ENCODE assay signal across 8 cellular contexts in genomic region chr19:49533551-49534488, GRCh38. TPM values are rescaled to one million over a fixed set of nuclear protein-coding genes. Genes with fewer than 3 reads are reported as not detected.
A peak's percentile ranks its signal among the peaks of the same experiment; 100 is the strongest.
DNase-seq lines count a peak whose midpoint lies in the region; ATAC-seq and TF ChIP-seq lines count a peak whose summit lies in the region.

No MANE protein-coding gene starts in this region.

- H2AFZ ChIP-seq in mammary epithelial cell (ENCODE audit: low read depth, low read length) = peak overlapping the region; percentile 99

- BruUV-seq in mammary epithelial cell (replicated peaks; lab: Mats Ljungman, UMichigan) = no TSS peak

- peak; percentile 91 for DNase-seq in DMS 273 (lab: John Stamatoyannopoulos, UW; ENCODE audit: unreplicated experiment)
- DNase-seq in NCI-H1105 (lab: John Stamatoyannopoulos, UW) = peak; percentile 47
- DNase-seq in mammary epithelial cell = peak; percentile 67
- DNase-seq in kidney glomerular epithelial cell (lab: John Stamatoyannopoulos, UW) = peak; percentile 27
- DNase-seq in stimulated activated CD4-positive, alpha-beta T cell treated with anti-CD3 and anti-CD28 coated beads, Interleukin-2, amount 100 ng/mL, for 48 hours = peak; percentile 78 to 83
- DNase-seq in NK-92 (lab: John Stamatoyannopoulos, UW; ENCODE audit: unreplicated experiment) = no peak

- intact Hi-C loops in mammary epithelial cell (cut with micrococcal nuclease) = no loop called here

- H3K27ac ChIP-seq in mammary epithelial cell (ENCODE audit: insufficient read depth, low read depth, low read length) = no peak overlapping the region

- H3K4me2 ChIP-seq in mammary epithelial cell (ENCODE audit: insufficient read depth, low read depth, low read length) = peak overlapping the region; percentile 95

- H4K20me1 ChIP-seq in mammary epithelial cell (ENCODE audit: insufficient read depth, low read length) = no peaks in the 10 kb centered on the region

- H3K9ac ChIP-seq in mammary epithelial cell (ENCODE audit: insufficient read depth, low read length) = no peak overlapping the region

- H3K36me3 ChIP-seq in mammary epithelial cell (ENCODE audit: insufficient read depth, low read length) = no peaks in the 10 kb centered on the region

- H3K9me3 ChIP-seq in mammary epithelial cell (replicated peaks; ENCODE audit: insufficient read depth, low read length) = no peaks in the 10 kb centered on the region

- no peaks in the 10 kb centered on the region for H3K79me2 ChIP-seq in mammary epithelial cell (ENCODE audit: insufficient read depth, low read length)

- CTCF ChIA-PET in mammary epithelial cell (lab: Charles Lee; ENCODE audit: low non-redundant PET) = interaction anchor here (0.6 kb wide), 1 partner anchor 147 kb away, joined by 3 read pairs; no protein-coding TSS in a partner anchor

- in situ Hi-C loops in mammary epithelial cell (cut with MboI; ENCODE audit: low sequenced_read_pairs in 2 of 2) = no loop called here

- H3K4me3 ChIP-seq in WI38 (ENCODE audit: low read depth, low read length) (peak overlapping the region; percentile 65), mammary epithelial cell (replicated peaks in 1 of 3; ENCODE audit: insufficient read depth in 1 of 3, low read depth in 2 of 3, low read length in 3 of 3) (peak overlapping the region; percentile 62 to 71 (median 65))

- H3K4me1 ChIP-seq in mammary epithelial cell (ENCODE audit: insufficient read depth, low read length) = peaks cover 12% of the 10 kb centered on the region

- H3K27me3 ChIP-seq in mammary epithelial cell (ENCODE audit: insufficient read depth, low read length) = no peaks in the 10 kb centered on the region

- dilution Hi-C loops in mammary epithelial cell (cut with HindIII; ENCODE audit: low sequenced_read_pairs) = no loop called here

- TF ChIP-seq CTCF in WI38 (IDR thresholded peaks at IDR 0.05; ENCODE audit: low read depth, low read length) (0 out of 2 replicates have a peak, but pooled peaks have one; percentile 18), mammary epithelial cell (conservative IDR thresholded peaks at IDR 0.05 in 1 of 2, IDR thresholded peaks at IDR 0.05 in 1 of 2; ENCODE audit: extremely low read depth in 1 of 2, insufficient read depth in 1 of 2, low read depth in 1 of 2, low read length in 2 of 2) (peak; percentile 14 to 43)

- WGBS in mammary epithelial cell (ENCODE audit: low coverage, missing lambda C conversion rate) = under 1% methylated on average over 23 of the region's 87 CpGs

- ATAC-seq in GM21717 (IDR thresholded peaks at IDR 0.05; ENCODE audit: unreplicated experiment) = peak; percentile 62

RNA-seq across cellular contexts. Expression of gene RCN3, which starts 6.0 kb away (rescaled TPM):
- total RNA-seq in mammary epithelial cell = under 1 TPM; 0.49 to 0.50 TPM
- polyA plus RNA-seq in mammary epithelial cell = 0.05 TPM
- not detected for polyA minus RNA-seq in mammary epithelial cell

RNA-seq across cellular contexts. Expression of gene FCGRT, which starts 21.4 kb away (rescaled TPM):
- total RNA-seq in mammary epithelial cell = 10 to 100 TPM in 1 of 2 donors, 1 to 10 TPM in 1; 2.8 to 19.5 TPM
- polyA plus RNA-seq in mammary epithelial cell = 2.5 TPM
- polyA minus RNA-seq in mammary epithelial cell = not detected

RNA-seq across cellular contexts. Expression of gene RPS11, which starts 37.6 kb away (rescaled TPM):
- total RNA-seq in mammary epithelial cell = 1,000 to 10,000 TPM; 1,466 to 1,899 TPM
- polyA plus RNA-seq in mammary epithelial cell = 3,256 TPM
- polyA minus RNA-seq in mammary epithelial cell = 1,430 TPM

RNA-seq across cellular contexts. Expression of gene RPL13A, which starts 46.4 kb away (rescaled TPM):
- total RNA-seq in mammary epithelial cell = 1,000 to 10,000 TPM; 1,880 to 1,955 TPM
- 2,187 TPM for polyA plus RNA-seq in mammary epithelial cell
- 2,358 TPM for polyA minus RNA-seq in mammary epithelial cell

RNA-seq across cellular contexts. Expression of gene NOSIP, which starts 46.5 kb away (rescaled TPM):
- total RNA-seq in mammary epithelial cell = 10 to 100 TPM; 43.6 to 50.7 TPM
- polyA plus RNA-seq in mammary epithelial cell = 59.7 TPM
- polyA minus RNA-seq in mammary epithelial cell = 20.9 TPM
